ENCODE assay signal across 9 cellular contexts in the genomic region with DNA sequence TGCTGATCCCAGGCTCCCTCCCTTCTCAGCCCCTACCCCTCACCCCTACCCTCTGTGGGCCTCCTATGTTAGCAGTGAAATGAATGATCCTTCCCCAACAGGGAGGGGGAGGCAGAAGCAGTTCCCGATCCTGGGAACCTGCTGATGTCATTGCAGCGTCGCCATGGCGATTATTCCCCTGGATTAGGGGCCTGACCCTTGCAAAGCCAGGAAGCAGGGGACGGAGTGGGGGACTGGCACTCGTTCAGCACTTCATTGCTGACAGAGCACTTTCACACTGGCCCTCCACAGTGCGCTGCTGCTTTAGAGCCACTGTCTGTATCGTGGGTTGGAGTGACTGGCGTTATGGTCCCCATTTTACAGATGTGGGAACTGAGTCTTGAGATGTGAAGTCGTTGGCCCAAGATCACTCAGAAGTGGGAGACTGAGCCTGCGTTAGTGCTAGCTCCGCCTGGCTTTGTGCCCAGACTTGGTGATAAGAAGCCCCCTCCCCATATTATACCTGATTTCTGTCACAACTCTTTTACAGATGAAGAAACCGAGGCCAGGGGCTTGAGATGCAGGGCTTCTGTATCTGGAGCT. TPM values are rescaled to one million over a fixed set of nuclear protein-coding genes. Genes with fewer than 3 reads are reported as not detected.
A peak's percentile ranks its signal among the peaks of the same experiment; 100 is the strongest.
DNase-seq lines count a peak whose midpoint lies in the region; ATAC-seq, FAIRE-seq and TF ChIP-seq lines count a peak whose summit lies in the region.
"Had no signal": no experiment of that assay in that cellular context is flagged by ENCODE, and none has a peak within 500 bp of the region (broad histone marks: within the 10 kb centered on the region; RNA-seq: fewer than 3 reads in every experiment).

No MANE protein-coding gene starts in this region.

- H3K4me1 ChIP-seq in ACC112 (ENCODE audit: control insufficient read depth, insufficient read depth, low read length, unreplicated experiment) = peaks cover 53% of the 10 kb centered on the region
- peaks cover 0 to 12% (median 5%) of the 10 kb centered on the region in 4 experiments; a peak in 6 of 7 replicates for H3K4me1 ChIP-seq in H1 (replicated peaks in 1 of 4; ENCODE audit: control insufficient read depth in 3 of 4, insufficient read depth in 4 of 4, low read length in 3 of 4)

- TF ChIP-seq RAD21 in H1 (IDR thresholded peaks at IDR 0.05 in 1 of 2, conservative IDR thresholded peaks at IDR 0.05 in 1 of 2; ENCODE audit: low read depth in 2 of 2, low read length in 2 of 2) = no peak

- no peak for FAIRE-seq in H1 (lab: Jason Lieb, UNC)
- FAIRE-seq: endometrium had no signal

- TF ChIP-seq POLR2A in NB4 (IDR thresholded peaks at IDR 0.05; ENCODE audit: extremely low read depth, insufficient read length) (no peak), H1 (IDR thresholded peaks at IDR 0.05; ENCODE audit: control extremely low read depth in 1 of 2, low read depth in 2 of 2, low read length in 2 of 2) (no peak)

- H2BK120ac ChIP-seq in H1 (replicated peaks; ENCODE audit: low read depth, low read length) = no peak overlapping the region

- peak overlapping the region; percentile 91 to 98 for H3K27ac Mint-ChIP-seq in natural killer cell treated with Interleukin-12 subunit alpha and Interleukin-12 subunit beta and Interleukin-15 and Interleukin-18, amount 100 ng/mL, for 72 hours

- peak overlapping the region; percentile 32 for H3K4me3 Mint-ChIP-seq in natural killer cell treated with Interleukin-12 subunit alpha and Interleukin-12 subunit beta and Interleukin-15 and Interleukin-18, amount 100 ng/mL, for 72 hours

- intact Hi-C loops in posterior vena cava (cut with DNase I) = no loop called here

- H3K14ac ChIP-seq in H1 (ENCODE audit: insufficient read length) = no peak overlapping the region

- no peak overlapping the region for H2BK5ac ChIP-seq in H1 (ENCODE audit: low read depth, low read length)

- H3K4me1 Mint-ChIP-seq in natural killer cell treated with Interleukin-12 subunit alpha and Interleukin-12 subunit beta and Interleukin-15 and Interleukin-18, amount 100 ng/mL, for 72 hours (ENCODE audit: low read depth in 2 of 2) = peaks cover 64 to 70% of the 10 kb centered on the region in 2 donors

- H2AFZ ChIP-seq in ACC112 (ENCODE audit: low read length, unreplicated experiment) = no peak overlapping the region
- no peak overlapping the region for H2AFZ ChIP-seq in H1 (ENCODE audit: low read length)

- H2BK15ac ChIP-seq in H1 (ENCODE audit: low read length) = no peak overlapping the region

- CTCF ChIA-PET in H1 (lab: Charles Lee; ENCODE audit: partially characterized antibody) = interaction anchor here (1.1 to 1.8 kb wide), 3 partner anchors 10 to 27 kb away, joined by 3 to 5 read pairs (median 3); no protein-coding TSS in a partner anchor

- no peaks in the 10 kb centered on the region; the same call in 1 of the 2 replicates for H3K79me1 ChIP-seq in H1 (ENCODE audit: low read depth, low read length)

- H3K56ac ChIP-seq in H1 (replicated peaks; ENCODE audit: insufficient read length, low read depth, low read length) = no peak overlapping the region

- H3K36me3 ChIP-seq in ACC112 (ENCODE audit: insufficient read depth, low read length) (peaks cover 27% of the 10 kb centered on the region; the same call in 1 of the 2 replicates), H1 (ENCODE audit: control insufficient read depth in 2 of 4, insufficient read depth in 4 of 4, low read length in 3 of 4) (peaks cover 4 to 22% (median 17%) of the 10 kb centered on the region in 4 experiments; a peak in 6 of 8 replicates)

- no peak overlapping the region for H3K18ac ChIP-seq in H1 (ENCODE audit: extremely low read depth, low read length)

- H2BK12ac ChIP-seq in H1 (ENCODE audit: low read depth, low read length) = no peak overlapping the region

- no peak overlapping the region for H2AK5ac ChIP-seq in H1 (ENCODE audit: low read depth, low read length)

- H3K9me3 ChIP-seq in H1 (ENCODE audit: insufficient read depth in 2 of 2, low read depth in 1 of 2, low read length in 1 of 2) = no peaks in the 10 kb centered on the region

- no peak overlapping the region for H3K4me2 ChIP-seq in H1 (ENCODE audit: insufficient read depth in 1 of 2, low read depth in 2 of 2, low read length in 2 of 2)

- H3K9me3 Mint-ChIP-seq in natural killer cell treated with Interleukin-12 subunit alpha and Interleukin-12 subunit beta and Interleukin-15 and Interleukin-18, amount 100 ng/mL, for 72 hours = no peaks in the 10 kb centered on the region

- no peak for ATAC-seq in natural killer cell treated with Interleukin-12 subunit alpha and Interleukin-12 subunit beta and Interleukin-15 and Interleukin-18, amount 100 ng/mL, for 72 hours

- POLR2A ChIA-PET in H1 (lab: Charles Lee; ENCODE audit: partially characterized antibody) = interaction anchor here (0.6 to 4.0 kb wide), 5 partner anchors 10 to 164 kb away, joined by 3 to 16 read pairs (median 6); a partner anchor contains a TSS

- H4K5ac ChIP-seq in H1 (ENCODE audit: insufficient read length, low read depth, low read length) = no peak overlapping the region

- TF ChIP-seq EP300 in H1 (IDR thresholded peaks at IDR 0.05; ENCODE audit: borderline replicate concordance in 1 of 2, low read depth in 2 of 2, low read length in 2 of 2) = no peak

- no peak overlapping the region for H2BK20ac ChIP-seq in H1 (ENCODE audit: low read length)

- no peaks in the 10 kb centered on the region for H3K27me3 ChIP-seq in ACC112 (ENCODE audit: insufficient read depth, low read length)
- H3K27me3 ChIP-seq in H1 (replicated peaks in 1 of 4; ENCODE audit: control insufficient read depth in 3 of 4, extremely low read depth in 1 of 4, insufficient read depth in 3 of 4, low read length in 3 of 4) = no peaks in the 10 kb centered on the region

- DNase-seq in NB4 (ENCODE audit: low read depth) (peak; percentile 28), H1 (ENCODE audit: low read depth in 1 of 2, low spot score in 2 of 2) (no peak), nucleus accumbens (lab: John Stamatoyannopoulos, UW) (no peak), HK-2 (ENCODE audit: unreplicated experiment) (no peak), posterior vena cava (ENCODE audit: low spot score) (no peak), EL (no peak)
- no peak for DNase-seq in natural killer cell treated with Interleukin-12 subunit alpha and Interleukin-12 subunit beta and Interleukin-15 and Interleukin-18, amount 100 ng/mL, for 72 hours (ENCODE audit: low spot score)

- peaks cover 0 to 8% of the 10 kb centered on the region in 2 experiments for H4K20me1 ChIP-seq in H1 (replicated peaks in 1 of 2; ENCODE audit: control insufficient read depth in 1 of 2, insufficient read depth in 2 of 2, low read length in 2 of 2)

- 86% methylated on average over 13 of the region's 13 CpGs; no CpG with 5 or more reads in 1 of the 2 experiments for WGBS in H1 (ENCODE audit: extremely low coverage in 1 of 2, insufficient coverage in 1 of 2, insufficient read length in 1 of 2, insufficient replicate concordance in 2 of 2, low coverage in 1 of 2, low lambda C conversion rate in 2 of 2, missing lambda C conversion rate in 1 of 2), 2 experiments

- H4K8ac ChIP-seq in H1 (ENCODE audit: extremely low read depth, insufficient read depth, low read length) = no peak overlapping the region

- H4K91ac ChIP-seq in H1 (replicated peaks; ENCODE audit: insufficient read length, low read length) = no peak overlapping the region

- H3K23me2 ChIP-seq in H1 (ENCODE audit: low read depth, low read length) = no peaks in the 10 kb centered on the region

- no peaks in the 10 kb centered on the region for H3K27me3 Mint-ChIP-seq in natural killer cell treated with Interleukin-12 subunit alpha and Interleukin-12 subunit beta and Interleukin-15 and Interleukin-18, amount 100 ng/mL, for 72 hours

- H3K79me2 ChIP-seq in ACC112 (ENCODE audit: control insufficient read depth, insufficient read depth, low read length, unreplicated experiment) = peaks cover 39% of the 10 kb centered on the region
- H3K79me2 ChIP-seq in H1 (ENCODE audit: control insufficient read depth in 1 of 2, insufficient read depth in 2 of 2, low read length in 2 of 2) = no peaks in the 10 kb centered on the region

- H3K4me3 ChIP-seq in ACC112 (ENCODE audit: low read depth, low read length) (no peak overlapping the region), NB4 (ENCODE audit: low read depth, low read length) (no peak overlapping the region), H1 (ENCODE audit: extremely low read depth in 1 of 4, insufficient read depth in 2 of 4, low read depth in 3 of 4, low read length in 4 of 4) (no peak overlapping the region)

- peak overlapping the region; percentile 39 for H3K27ac ChIP-seq in ACC112 (ENCODE audit: low read depth, low read length)
- H3K27ac ChIP-seq in H1 (ENCODE audit: low read depth, low read length) = no peak overlapping the region; the same call in 1 of the 2 replicates

- TF ChIP-seq CTCF in NB4 (IDR thresholded peaks at IDR 0.05; ENCODE audit: low read depth, low read length) (no peak), H1 (IDR thresholded peaks at IDR 0.05; ENCODE audit: control extremely low read depth in 1 of 3, insufficient read depth in 1 of 3, low read depth in 1 of 3, low read length in 3 of 3) (no peak)

- H3K9ac ChIP-seq in H1 (replicated peaks in 1 of 4; ENCODE audit: extremely low read depth in 1 of 4, low read depth in 3 of 4, low read length in 3 of 4) = no peak overlapping the region

- H3K4ac ChIP-seq in H1 (replicated peaks; ENCODE audit: insufficient read length, low read depth, low read length) = no peak overlapping the region

- H3K23ac ChIP-seq in H1 (ENCODE audit: insufficient read length) = no peak overlapping the region

- H3K36me3 Mint-ChIP-seq in natural killer cell treated with Interleukin-12 subunit alpha and Interleukin-12 subunit beta and Interleukin-15 and Interleukin-18, amount 100 ng/mL, for 72 hours = peaks cover 5% of the 10 kb centered on the region

RNA-seq across cellular contexts. Expression of a gene that starts 26.6 kb away (rescaled TPM):
- total RNA-seq in H1 (2021; fragmentation: NEBNext Ultra II Directional; extraction: Animal tissue kit (Norgen Biotek cat#: 25700)) = 170 and 180 TPM in 2 replicates
- polyA plus RNA-seq in H1 (2011; rRNA removed) = 114 and 182 TPM in 2 replicates
- polyA plus RNA-seq in H1 (2011; cell fraction: cytosol; rRNA removed) = 97.6 TPM
- 95.0 TPM for polyA plus RNA-seq in H1 (2011; cell fraction: nucleus; rRNA removed)
- 127 to 134 TPM (median 129 TPM) in 4 replicates for polyA plus RNA-seq in H1 (2012, experiment 1 of 2)
- polyA plus RNA-seq in H1 (2012, experiment 2 of 2) = 154 TPM
- 98.7 TPM for polyA plus RNA-seq in H1 (2013, experiment 1 of 2)
- polyA plus RNA-seq in H1 (2013, experiment 2 of 2) = 97.2 TPM
- 95.4 and 104 TPM in 2 replicates for polyA minus RNA-seq in H1 (2011; rRNA and poly(A)+ RNA removed)
- 106 TPM for polyA minus RNA-seq in H1 (2011; cell fraction: cytosol; rRNA and poly(A)+ RNA removed)
- 55.4 TPM for polyA minus RNA-seq in H1 (2011; cell fraction: nucleus; rRNA and poly(A)+ RNA removed)
- 100 to 1,000 TPM; 214 to 390 TPM for total RNA-seq in natural killer cell treated with Interleukin-12 subunit alpha and Interleukin-12 subunit beta and Interleukin-15 and Interleukin-18, amount 100 ng/mL, for 72 hours
- total RNA-seq in posterior vena cava = 100 to 1,000 TPM in 1 of 2 donors, 10 to 100 TPM in 1; 95.2 to 119 TPM

RNA-seq across cellular contexts. Expression of a gene that starts 42.9 kb away (rescaled TPM):
- 2,091 and 2,148 TPM in 2 replicates for total RNA-seq in H1 (2021; fragmentation: NEBNext Ultra II Directional; extraction: Animal tissue kit (Norgen Biotek cat#: 25700))
- 1,486 and 2,502 TPM in 2 replicates for polyA plus RNA-seq in H1 (2011; rRNA removed)
- 3,173 TPM for polyA plus RNA-seq in H1 (2011; cell fraction: cytosol; rRNA removed)
- 510 TPM for polyA plus RNA-seq in H1 (2011; cell fraction: nucleus; rRNA removed)
- 2,897 to 3,886 TPM (median 3,522 TPM) in 4 replicates for polyA plus RNA-seq in H1 (2012, experiment 1 of 2)
- polyA plus RNA-seq in H1 (2012, experiment 2 of 2) = 3,306 TPM
- 4,125 TPM for polyA plus RNA-seq in H1 (2013, experiment 1 of 2)
- polyA plus RNA-seq in H1 (2013, experiment 2 of 2) = 4,130 TPM
- 442 and 458 TPM in 2 replicates for polyA minus RNA-seq in H1 (2011; rRNA and poly(A)+ RNA removed)
- 903 TPM for polyA minus RNA-seq in H1 (2011; cell fraction: cytosol; rRNA and poly(A)+ RNA removed)
- polyA minus RNA-seq in H1 (2011; cell fraction: nucleus; rRNA and poly(A)+ RNA removed) = 264 TPM
- 1,000 to 10,000 TPM; 1,120 to 1,259 TPM for total RNA-seq in natural killer cell treated with Interleukin-12 subunit alpha and Interleukin-12 subunit beta and Interleukin-15 and Interleukin-18, amount 100 ng/mL, for 72 hours
- total RNA-seq in posterior vena cava = 1,000 to 10,000 TPM; 1,179 to 1,230 TPM
